1 cellular context compared by ENCODE assay signal in the genomic region with DNA sequence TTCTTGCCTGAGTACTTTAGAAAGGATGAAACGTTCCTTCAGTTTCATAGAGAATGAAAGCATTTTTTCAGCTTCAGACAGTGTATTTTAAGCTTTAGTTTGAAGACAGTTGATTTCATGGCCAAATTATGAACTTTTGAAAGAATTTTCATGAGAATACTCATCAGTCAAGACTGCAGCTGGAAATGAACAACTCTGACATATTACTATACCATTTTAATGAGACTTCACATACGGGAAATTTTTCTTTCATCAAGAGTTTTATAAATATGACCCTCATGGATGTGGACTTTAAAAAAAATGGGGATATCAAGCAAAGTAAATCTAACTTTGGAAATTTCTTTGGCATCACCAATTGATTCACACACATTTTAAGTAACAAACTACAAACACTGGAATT.
A peak's percentile ranks its signal among the peaks of the same experiment; 100 is the strongest.
TF ChIP-seq lines count a peak whose summit lies in the region.

No MANE protein-coding gene starts in this region.

TF ChIP-seq in SK-N-SH, 30 proteins besides CTCF, POLR2A, EP300 and RAD21 (continued from another document):
- TF ChIP-seq SIN3A (IDR thresholded peaks at IDR 0.05; ENCODE audit: borderline replicate concordance, low read depth, low read length) (no peak), NRF1 (IDR thresholded peaks at IDR 0.05; ENCODE audit: low read depth, low read length) (no peak), JUND (IDR thresholded peaks at IDR 0.05) (no peak), SMC3 (IDR thresholded peaks at IDR 0.05; ENCODE audit: low read depth, low read length) (no peak), POLR2AphosphoS5 (IDR thresholded peaks at IDR 0.05; ENCODE audit: low read depth, low read length) (no peak), MEF2A (IDR thresholded peaks at IDR 0.05; ENCODE audit: borderline replicate concordance, low read depth) (no peak), TCF12 (IDR thresholded peaks at IDR 0.05) (no peak; the same call in 1 of the 2 replicates), TAF1 (IDR thresholded peaks at IDR 0.05; ENCODE audit: borderline replicate concordance, low read depth, low read length) (no peak), EZH2phosphoT487 (IDR thresholded peaks at IDR 0.05; ENCODE audit: borderline replicate concordance, low read depth) (no peak), GATA2 (CRISPR knock-in tag; IDR thresholded peaks at IDR 0.05) (no peak), FOSL2 (IDR thresholded peaks at IDR 0.05; ENCODE audit: borderline replicate concordance, low read depth) (peak; percentile 15; the same call in 1 of the 2 replicates), GABPA (IDR thresholded peaks at IDR 0.05; ENCODE audit: low read depth) (no peak), CHD2 (IDR thresholded peaks at IDR 0.05; ENCODE audit: low read length, partially characterized antibody) (no peak), RFX5 (IDR thresholded peaks at IDR 0.05; ENCODE audit: low read length) (no peak), YY1 (IDR thresholded peaks at IDR 0.05; ENCODE audit: low read depth) (no peak), NFIC (IDR thresholded peaks at IDR 0.05; ENCODE audit: borderline replicate concordance) (no peak)
- TF ChIP-seq, protein P1, sequence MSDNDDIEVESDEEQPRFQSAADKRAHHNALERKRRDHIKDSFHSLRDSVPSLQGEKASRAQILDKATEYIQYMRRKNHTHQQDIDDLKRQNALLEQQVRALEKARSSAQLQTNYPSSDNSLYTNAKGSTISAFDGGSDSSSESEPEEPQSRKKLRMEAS (IDR thresholded peaks at IDR 0.05; ENCODE audit: low read depth): no peak
- TF ChIP-seq, protein P2, sequence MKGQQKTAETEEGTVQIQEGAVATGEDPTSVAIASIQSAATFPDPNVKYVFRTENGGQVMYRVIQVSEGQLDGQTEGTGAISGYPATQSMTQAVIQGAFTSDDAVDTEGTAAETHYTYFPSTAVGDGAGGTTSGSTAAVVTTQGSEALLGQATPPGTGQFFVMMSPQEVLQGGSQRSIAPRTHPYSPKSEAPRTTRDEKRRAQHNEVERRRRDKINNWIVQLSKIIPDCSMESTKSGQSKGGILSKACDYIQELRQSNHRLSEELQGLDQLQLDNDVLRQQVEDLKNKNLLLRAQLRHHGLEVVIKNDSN (IDR thresholded peaks at IDR 0.05; ENCODE audit: borderline replicate concordance, low read depth): no peak
- TF ChIP-seq, protein P3, sequence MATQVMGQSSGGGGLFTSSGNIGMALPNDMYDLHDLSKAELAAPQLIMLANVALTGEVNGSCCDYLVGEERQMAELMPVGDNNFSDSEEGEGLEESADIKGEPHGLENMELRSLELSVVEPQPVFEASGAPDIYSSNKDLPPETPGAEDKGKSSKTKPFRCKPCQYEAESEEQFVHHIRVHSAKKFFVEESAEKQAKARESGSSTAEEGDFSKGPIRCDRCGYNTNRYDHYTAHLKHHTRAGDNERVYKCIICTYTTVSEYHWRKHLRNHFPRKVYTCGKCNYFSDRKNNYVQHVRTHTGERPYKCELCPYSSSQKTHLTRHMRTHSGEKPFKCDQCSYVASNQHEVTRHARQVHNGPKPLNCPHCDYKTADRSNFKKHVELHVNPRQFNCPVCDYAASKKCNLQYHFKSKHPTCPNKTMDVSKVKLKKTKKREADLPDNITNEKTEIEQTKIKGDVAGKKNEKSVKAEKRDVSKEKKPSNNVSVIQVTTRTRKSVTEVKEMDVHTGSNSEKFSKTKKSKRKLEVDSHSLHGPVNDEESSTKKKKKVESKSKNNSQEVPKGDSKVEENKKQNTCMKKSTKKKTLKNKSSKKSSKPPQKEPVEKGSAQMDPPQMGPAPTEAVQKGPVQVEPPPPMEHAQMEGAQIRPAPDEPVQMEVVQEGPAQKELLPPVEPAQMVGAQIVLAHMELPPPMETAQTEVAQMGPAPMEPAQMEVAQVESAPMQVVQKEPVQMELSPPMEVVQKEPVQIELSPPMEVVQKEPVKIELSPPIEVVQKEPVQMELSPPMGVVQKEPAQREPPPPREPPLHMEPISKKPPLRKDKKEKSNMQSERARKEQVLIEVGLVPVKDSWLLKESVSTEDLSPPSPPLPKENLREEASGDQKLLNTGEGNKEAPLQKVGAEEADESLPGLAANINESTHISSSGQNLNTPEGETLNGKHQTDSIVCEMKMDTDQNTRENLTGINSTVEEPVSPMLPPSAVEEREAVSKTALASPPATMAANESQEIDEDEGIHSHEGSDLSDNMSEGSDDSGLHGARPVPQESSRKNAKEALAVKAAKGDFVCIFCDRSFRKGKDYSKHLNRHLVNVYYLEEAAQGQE (IDR thresholded peaks at IDR 0.05; ENCODE audit: low read depth, low read length): no peak
